Comparison of ENCODE assay signal across 1 cellular context in genomic region chr19:17336872-17337674, GRCh38.
A peak's percentile ranks its signal among the peaks of the same experiment; 100 is the strongest.
TF ChIP-seq lines count a peak whose summit lies in the region.

Gene GTPBP3, plus strand, starts transcription at chr19:17337553. Its CDS starts 59 bp downstream, at chr19:17337612.

TF ChIP-seq in HepG2, 621 proteins besides CTCF, POLR2A, EP300 and RAD21 (continued from another document and continues in another):
- TF ChIP-seq ZNF784 (CRISPR knock-in tag; IDR thresholded peaks at IDR 0.05; ENCODE audit: borderline replicate concordance): 0 out of 2 replicates have a peak, but pooled peaks have one; percentile 26
- TF ChIP-seq MYC (CRISPR knock-in tag; IDR thresholded peaks at IDR 0.05; ENCODE audit: borderline replicate concordance): peak; percentile 95
- TF ChIP-seq ZMYM4 (CRISPR knock-in tag; IDR thresholded peaks at IDR 0.05): 0 out of 2 replicates have a peak, but pooled peaks have one; percentile 12
- peak; percentile 92 for TF ChIP-seq ZFP36 (IDR thresholded peaks at IDR 0.05; ENCODE audit: borderline replicate concordance, low read depth, low read length, partially characterized antibody)
- no peak for TF ChIP-seq ZSCAN30 (CRISPR knock-in tag; IDR thresholded peaks at IDR 0.05)
- TF ChIP-seq MXI1 (IDR thresholded peaks at IDR 0.05; ENCODE audit: borderline replicate concordance, low read depth, low read length): peak; percentile 62; the same call in 2 of the 3 replicates
- TF ChIP-seq ZSCAN5A (CRISPR knock-in tag; IDR thresholded peaks at IDR 0.05; ENCODE audit: borderline replicate concordance): 0 out of 2 replicates have a peak, but pooled peaks have one; percentile 53
- TF ChIP-seq HNRNPLL (IDR thresholded peaks at IDR 0.05; ENCODE audit: low read depth, low read length, poor library complexity, severe bottlenecking): peak; percentile 73
- peak; percentile 83 for TF ChIP-seq CBX1 (IDR thresholded peaks at IDR 0.05; ENCODE audit: low read depth)
- peak; percentile 82 for TF ChIP-seq YEATS2 (CRISPR knock-in tag; IDR thresholded peaks at IDR 0.05; ENCODE audit: borderline replicate concordance)
- TF ChIP-seq CCAR2 (optimal IDR thresholded peaks at IDR 0.05; ENCODE audit: low read depth, low read length): peak; percentile 42
- peak; percentile 73 for TF ChIP-seq CREB1 (IDR thresholded peaks at IDR 0.05)
- peak; percentile 94 for TF ChIP-seq CREB1 (CRISPR knock-in tag; IDR thresholded peaks at IDR 0.05)
- peak; percentile 80 for TF ChIP-seq ZNF747 (CRISPR knock-in tag; IDR thresholded peaks at IDR 0.05; ENCODE audit: borderline replicate concordance)
- no peak for TF ChIP-seq ZKSCAN5 (CRISPR knock-in tag; IDR thresholded peaks at IDR 0.05)
- peak; percentile 43; the same call in 1 of the 2 replicates for TF ChIP-seq IRF9 (CRISPR knock-in tag; IDR thresholded peaks at IDR 0.05; ENCODE audit: borderline replicate concordance)
- peak; percentile 85 for TF ChIP-seq ZNF687 (CRISPR knock-in tag; IDR thresholded peaks at IDR 0.05)
- 0 out of 2 replicates have a peak, but pooled peaks have one; percentile 45 for TF ChIP-seq BRD4 (CRISPR knock-in tag; IDR thresholded peaks at IDR 0.05)
- no peak for TF ChIP-seq MAFK (conservative IDR thresholded peaks at IDR 0.05 in 1 of 2, IDR thresholded peaks at IDR 0.05 in 1 of 2; ENCODE audit: low read length in 2 of 2)
- TF ChIP-seq NCOA5 (CRISPR knock-in tag; IDR thresholded peaks at IDR 0.05): no peak
- no peak for TF ChIP-seq PBX2 (CRISPR knock-in tag; IDR thresholded peaks at IDR 0.05)
- TF ChIP-seq NFRKB (IDR thresholded peaks at IDR 0.05): no peak
- TF ChIP-seq ZFY (CRISPR knock-in tag; IDR thresholded peaks at IDR 0.05): peak; percentile 63
- TF ChIP-seq GMEB2 (CRISPR knock-in tag; IDR thresholded peaks at IDR 0.05; ENCODE audit: low read depth): 0 out of 2 replicates have a peak, but pooled peaks have one; percentile 22
- TF ChIP-seq KLF12 (CRISPR knock-in tag; IDR thresholded peaks at IDR 0.05; ENCODE audit: borderline replicate concordance): peak; percentile 91; the same call in 1 of the 2 replicates
- no peak for TF ChIP-seq FOXA1 (IDR thresholded peaks at IDR 0.05)
- peak; percentile 16; the same call in 1 of the 2 replicates for TF ChIP-seq FOXA1 (CRISPR knock-in tag; IDR thresholded peaks at IDR 0.05)
- peak; percentile 77; the same call in 1 of the 2 replicates for TF ChIP-seq NFATC3 (CRISPR knock-in tag; IDR thresholded peaks at IDR 0.05)
- TF ChIP-seq ATF3 (CRISPR knock-in tag; IDR thresholded peaks at IDR 0.05): no peak
- peak; percentile 64; the same call in 1 of the 2 replicates for TF ChIP-seq ZSCAN9 (CRISPR knock-in tag; IDR thresholded peaks at IDR 0.05; ENCODE audit: borderline replicate concordance)
- TF ChIP-seq SALL1 (CRISPR knock-in tag; IDR thresholded peaks at IDR 0.05): peak; percentile 51
- no peak for TF ChIP-seq BRF2 (CRISPR knock-in tag; IDR thresholded peaks at IDR 0.05)
- TF ChIP-seq NKX3-1 (CRISPR knock-in tag; IDR thresholded peaks at IDR 0.05): peak; percentile 43; the same call in 1 of the 2 replicates
- peak; percentile 68; the same call in 1 of the 2 replicates for TF ChIP-seq ELF1 (CRISPR knock-in tag; IDR thresholded peaks at IDR 0.05)
- no peak for TF ChIP-seq NPAS2 (CRISPR knock-in tag; IDR thresholded peaks at IDR 0.05; ENCODE audit: borderline replicate concordance)
- 0 out of 2 replicates have a peak, but pooled peaks have one; percentile 1 for TF ChIP-seq SALL2 (CRISPR knock-in tag; IDR thresholded peaks at IDR 0.05)
- peak; percentile 45; the same call in 1 of the 2 replicates for TF ChIP-seq ETV6 (CRISPR knock-in tag; conservative IDR thresholded peaks at IDR 0.05)
- peak; percentile 82 for TF ChIP-seq ZNF574 (CRISPR knock-in tag; IDR thresholded peaks at IDR 0.05)
- peak; percentile 95 for TF ChIP-seq GABPB1 (CRISPR knock-in tag; IDR thresholded peaks at IDR 0.05)
- TF ChIP-seq AHDC1 (CRISPR knock-in tag; IDR thresholded peaks at IDR 0.05; ENCODE audit: borderline replicate concordance): no peak; the same call in 1 of the 2 replicates
- TF ChIP-seq NR2F2 (IDR thresholded peaks at IDR 0.05; ENCODE audit: borderline replicate concordance, low read depth): no peak
